ENCODE assay signal across 28 cellular contexts in the genomic region with DNA sequence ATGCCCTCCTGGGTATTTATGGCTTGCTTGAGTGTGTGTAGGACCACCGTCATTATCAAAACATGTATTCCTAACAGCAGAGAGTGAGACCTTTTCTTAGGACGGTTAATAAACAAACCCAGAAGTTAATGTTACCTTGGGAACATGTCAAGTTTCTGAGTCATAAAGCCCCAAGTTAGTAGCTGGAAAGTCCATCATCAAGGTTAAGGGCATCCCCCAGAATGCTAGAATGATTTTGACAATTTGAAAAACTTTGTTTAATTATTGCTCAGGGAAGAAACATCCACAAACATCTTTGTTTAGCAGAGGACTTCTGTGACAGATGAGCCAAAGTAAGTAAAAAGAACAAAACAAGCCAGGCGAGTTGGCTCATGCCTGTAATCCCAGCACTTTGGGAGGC. TPM values are rescaled to one million over a fixed set of nuclear protein-coding genes. Genes with fewer than 3 reads are reported as not detected.
DNase-seq lines count a peak whose midpoint lies in the region; ATAC-seq, FAIRE-seq and TF ChIP-seq lines count a peak whose summit lies in the region.
"Had no signal": no experiment of that assay in that cellular context is flagged by ENCODE, and none has a peak within 500 bp of the region (broad histone marks: within the 10 kb centered on the region; RNA-seq: fewer than 3 reads in every experiment).

No MANE protein-coding gene starts in this region.

- peak; percentile 40 for ATAC-seq in HG03175 (IDR thresholded peaks at IDR 0.05; ENCODE audit: unreplicated experiment)
- peak; percentile 52 for ATAC-seq in GM12878
- ATAC-seq in stimulated activated naive CD8-positive, alpha-beta T cell treated with anti-CD3 and anti-CD28 coated beads, Interleukin-15, amount 100 ng/mL, for 72 hours = no peak
- ATAC-seq: CD8-positive, alpha-beta T cell; Panc1 had no signal

- H3K27ac Mint-ChIP-seq in stimulated activated naive CD8-positive, alpha-beta T cell treated with anti-CD3 and anti-CD28 coated beads, Interleukin-15, amount 100 ng/mL, for 72 hours = no peak overlapping the region
- H3K27ac Mint-ChIP-seq: CD8-positive, alpha-beta T cell; IgD-negative memory B cell had no signal

- no peak overlapping the region for H3K4me2 ChIP-seq in GM12878 (ENCODE audit: control insufficient read depth, insufficient read depth)

- no peak for FAIRE-seq in GM12878 (lab: Jason Lieb, UNC)
- FAIRE-seq: H1, HTR-8/SVneo had no signal

- H3K9me3 Mint-ChIP-seq in stimulated activated naive CD8-positive, alpha-beta T cell treated with anti-CD3 and anti-CD28 coated beads, Interleukin-15, amount 100 ng/mL, for 72 hours = no peaks in the 10 kb centered on the region
- H3K9me3 Mint-ChIP-seq: CD8-positive, alpha-beta T cell; IgD-negative memory B cell had no signal

- H3K27ac ChIP-seq in GM12878 (ENCODE audit: control insufficient read depth, insufficient read depth) (no peak overlapping the region), substantia nigra (ENCODE audit: low read depth, low read length, poor library complexity, severe bottlenecking) (no peak overlapping the region)

- TF ChIP-seq RAD21 in GM12878 (IDR thresholded peaks at IDR 0.05; ENCODE audit: insufficient read depth, low read depth, low read length) = no peak

- no peak overlapping the region for H3K4me3 ChIP-seq in GM12878
- no peak overlapping the region for H3K4me3 ChIP-seq in HAP-1

- H3K9me3 ChIP-seq in GM12878 (replicated peaks; ENCODE audit: control insufficient read depth, insufficient read depth, low read length) = no peaks in the 10 kb centered on the region
- no peaks in the 10 kb centered on the region for H3K9me3 ChIP-seq in HAP-1

- POLR2A ChIA-PET in GM12878 (lab: Charles Lee) = no interaction called here

- H3K4me1 Mint-ChIP-seq in stimulated activated naive CD8-positive, alpha-beta T cell treated with anti-CD3 and anti-CD28 coated beads, Interleukin-15, amount 100 ng/mL, for 72 hours = no peaks in the 10 kb centered on the region
- H3K4me1 Mint-ChIP-seq: IgD-negative memory B cell had no signal

- TF ChIP-seq CTCF in GM12878 (IDR thresholded peaks at IDR 0.05 in 2 of 3, conservative IDR thresholded peaks at IDR 0.05 in 1 of 3; ENCODE audit: control insufficient read depth in 2 of 3, extremely low read depth in 1 of 3, insufficient read depth in 1 of 3, low read depth in 3 of 3, low read length in 3 of 3) = no peak

- intact Hi-C loops in GM12878 (cut with micrococcal nuclease; ENCODE audit: unreplicated experiment) = no loop called here

- RAD21 ChIA-PET in GM12878 (lab: Charles Lee; ENCODE audit: unreplicated experiment) = interaction anchor here (0.7 kb wide), 1 partner anchor 48 kb away, joined by 3 read pairs; no protein-coding TSS in a partner anchor

- 0% methylated on average over 3 of the region's 3 CpGs for WGBS in GM12878 (ENCODE audit: insufficient coverage, insufficient replicate concordance, low lambda C conversion rate, missing lambda C conversion rate)

- no peaks in the 10 kb centered on the region for H3K79me2 ChIP-seq in GM12878 (ENCODE audit: control insufficient read depth, insufficient read depth, low read length)

- SMC1A ChIA-PET in GM12878 (lab: Charles Lee; ENCODE audit: uncharacterized antibody, unreplicated experiment) = interaction anchor here (0.6 to 2.7 kb wide), 4 partner anchors 8 to 63 kb away, joined by 3 to 9 read pairs (median 6); no protein-coding TSS in a partner anchor

- peaks cover 36% of the 10 kb centered on the region for H3K27me3 Mint-ChIP-seq in stimulated activated naive CD8-positive, alpha-beta T cell treated with anti-CD3 and anti-CD28 coated beads, Interleukin-15, amount 100 ng/mL, for 72 hours

- no peak for TF ChIP-seq EP300 in GM12878 (IDR thresholded peaks at IDR 0.05; ENCODE audit: borderline replicate concordance in 1 of 2, control insufficient read depth in 1 of 2, low read depth in 2 of 2, low read length in 2 of 2)

- H3K27me3 ChIP-seq in GM12878 (replicated peaks in 1 of 2; ENCODE audit: control insufficient read depth in 2 of 2, insufficient read depth in 2 of 2, low read length in 1 of 2) (no peaks in the 10 kb centered on the region), HAP-1 (ENCODE audit: low read depth) (no peaks in the 10 kb centered on the region)

- CTCF ChIA-PET in GM12878 (lab: Yijun Ruan, JAX) = interaction anchor here (1.2 to 8.0 kb wide), 3 partner anchors 11 to 63 kb away, joined by 3 to 61 read pairs (median 32); no protein-coding TSS in a partner anchor

- H3K4me1 ChIP-seq in GM12878 (ENCODE audit: control insufficient read depth, insufficient read depth, low read length) = no peaks in the 10 kb centered on the region
- H3K4me1 ChIP-seq in HAP-1 = peaks cover 30% of the 10 kb centered on the region

- H4K20me1 ChIP-seq in GM12878 (ENCODE audit: control insufficient read depth, insufficient read depth) = no peaks in the 10 kb centered on the region

- H3K36me3 ChIP-seq in GM12878 (ENCODE audit: control insufficient read depth in 2 of 2, insufficient read depth in 2 of 2, low read length in 1 of 2) (no peaks in the 10 kb centered on the region), HAP-1 (replicated peaks) (no peaks in the 10 kb centered on the region)

- no TSS peak for BruUV-seq in GM12878 (replicated peaks; lab: Mats Ljungman, UMichigan)

- H3K4me3 Mint-ChIP-seq in stimulated activated naive CD8-positive, alpha-beta T cell treated with anti-CD3 and anti-CD28 coated beads, Interleukin-15, amount 100 ng/mL, for 72 hours = no peak overlapping the region
- H3K4me3 Mint-ChIP-seq: CD8-positive, alpha-beta T cell; IgD-negative memory B cell had no signal

- in situ Hi-C loops in Caki2 (cut with HindIII; ENCODE audit: low pct_unique_long_range_greater_than_20kb, low sequenced_read_pairs) (no loop called here), GM12878 (cut with MboI) (no loop called here), HAP-1 (cut with MboI; ENCODE audit: low sequenced_read_pairs) (no loop called here)

- H3K9ac ChIP-seq in GM12878 (ENCODE audit: control insufficient read depth, insufficient read depth, low read length) = no peak overlapping the region

- TF ChIP-seq POLR2A in GM12878 (IDR thresholded peaks at IDR 0.05; ENCODE audit: low read depth, low read length) = no peak

- no peak overlapping the region for H2AFZ ChIP-seq in GM12878 (ENCODE audit: control insufficient read depth, low read depth, low read length)

- DNase-seq in Caki2 (ENCODE audit: low read depth) (peak; percentile 60), GM12878 (ENCODE audit: low read depth, low spot score) (no peak), left kidney (ENCODE audit: low read depth, low spot score) (peak; percentile 9), HAP-1 (ENCODE audit: low spot score in 2 of 2) (no peak), substantia nigra (lab: John Stamatoyannopoulos, UW) (no peak)
- DNase-seq in stimulated activated naive CD8-positive, alpha-beta T cell treated with anti-CD3 and anti-CD28 coated beads, Interleukin-15, amount 100 ng/mL, for 72 hours = no peak
- no peak for DNase-seq in activated CD8-positive, alpha-beta memory T cell treated with anti-CD3 and anti-CD28 coated beads for 24 hours
- DNase-seq: 8988T; AML-193; C1 segment of cervical spinal cord; Calu3; CD8-positive, alpha-beta T cell; DMS153; MV-4-11; NCI-H1105 treated with DMSO at 0.1 percent for 48 hours; NCI-H1694; NCI-H2081; NCI-H2171; NCI-H524 treated with DMSO at 0.1 percent for 48 hours; NCI-H82 had no signal

RNA-seq across cellular contexts. Expression of a gene that starts 20.0 kb away (rescaled TPM):
- total RNA-seq in Caki2 (2014; rRNA removed; shearing (Covaris generic); ENCODE audit: low replicate concordance) = 278 and 342 TPM in 2 replicates
- total RNA-seq in GM12878 (2013; cell fraction: nucleolus; rRNA removed) = not detected in 2 replicates
- total RNA-seq in GM12878 (2014; rRNA removed) (8.5 and 8.6 TPM in 2 replicates), GM12878 (2014; rRNA removed; fragmentation: Illumina TruSeq; extraction: Trizol) (1.3 and 1.8 TPM in 2 replicates), GM12878 (2021) (7.8 and 8.6 TPM in 2 replicates)
- 0.42 TPM for polyA plus RNA-seq in GM12878 (2011; ENCODE audit: low read depth)
- polyA plus RNA-seq in GM12878 (2011; rRNA removed) (0.05 TPM in 1 of 2 replicates, not detected in the other), GM12878 (2014; fragmentation: Illumina TruSeq; extraction: Trizol) (0.79 and 1.4 TPM in 2 replicates), GM12878 (2014; fragmentation: Nextera tagmentation; extraction: Ambion mirVana) (under 1 TPM; 0.10 to 0.15 TPM), GM12878 (2014; rRNA removed) (7.3 and 7.7 TPM in 2 replicates), GM12878 (2016; fragmentation: Nextera tagmentation; extraction: Ambion mirVana) (10 to 100 TPM; 13.1 to 13.9 TPM)
- polyA plus RNA-seq in GM12878 (2011; cell fraction: cytosol; rRNA removed) = not detected in 2 replicates
- polyA plus RNA-seq in GM12878 (2011; cell fraction: nucleus; rRNA removed) = not detected in 2 replicates
- polyA plus RNA-seq in GM12878 (2012) = 1.6 and 2.2 TPM in 2 replicates
- not detected in 2 replicates for polyA minus RNA-seq in GM12878 (2011; rRNA and poly(A)+ RNA removed)
- 0.83 and 1.1 TPM in 2 replicates for polyA minus RNA-seq in GM12878 (2011; cell fraction: cytosol; rRNA and poly(A)+ RNA removed)
- polyA minus RNA-seq in GM12878 (2011; cell fraction: nucleus; rRNA and poly(A)+ RNA removed) = not detected in 2 replicates
- total RNA-seq: CD8-positive, alpha-beta T cell had no signal
- polyA plus RNA-seq: IgD-negative memory B cell had no signal

RNA-seq across cellular contexts. Expression of a gene that starts 40.7 kb away (rescaled TPM):
- total RNA-seq in Caki2 (2014; rRNA removed; shearing (Covaris generic); ENCODE audit: low replicate concordance) = not detected in 2 replicates
- total RNA-seq in GM12878 (2013; cell fraction: nucleolus; rRNA removed) = not detected in 2 replicates
- not detected in 2 replicates for total RNA-seq in GM12878 (2014; rRNA removed)
- not detected in 2 replicates for total RNA-seq in GM12878 (2014; rRNA removed; fragmentation: Illumina TruSeq; extraction: Trizol)
- not detected in 2 replicates for total RNA-seq in GM12878 (2021)
- polyA plus RNA-seq in GM12878 (2011; ENCODE audit: low read depth) = not detected
- not detected in 2 replicates for polyA plus RNA-seq in GM12878 (2011; rRNA removed)
- polyA plus RNA-seq in GM12878 (2011; cell fraction: cytosol; rRNA removed) = not detected in 2 replicates
- not detected in 2 replicates for polyA plus RNA-seq in GM12878 (2011; cell fraction: nucleus; rRNA removed)
- polyA plus RNA-seq in GM12878 (2012) = not detected in 2 replicates
- not detected in 2 replicates for polyA plus RNA-seq in GM12878 (2014; fragmentation: Illumina TruSeq; extraction: Trizol)
- polyA plus RNA-seq in GM12878 (2014; fragmentation: Nextera tagmentation; extraction: Ambion mirVana) = not detected
- polyA plus RNA-seq in GM12878 (2014; rRNA removed) = not detected in 2 replicates
- not detected for polyA plus RNA-seq in GM12878 (2016; fragmentation: Nextera tagmentation; extraction: Ambion mirVana)
- not detected in 2 replicates for polyA minus RNA-seq in GM12878 (2011; rRNA and poly(A)+ RNA removed)
- not detected in 2 replicates for polyA minus RNA-seq in GM12878 (2011; cell fraction: cytosol; rRNA and poly(A)+ RNA removed)
- polyA minus RNA-seq in GM12878 (2011; cell fraction: nucleus; rRNA and poly(A)+ RNA removed) = not detected in 2 replicates
- total RNA-seq: Calu3; CD8-positive, alpha-beta T cell; G401; SK-MEL-5 had no signal
- polyA plus RNA-seq: AG04450, IgD-negative memory B cell had no signal

Comparison
In these comparisons a context has a peak if more than half of its experiments do, and no peak if none do; other contexts are left out.
1. DNase-seq: peak in Caki2 (single experiment) and left kidney (single experiment); none in GM12878 (single experiment), stimulated activated naive CD8-positive, alpha-beta T cell treated with anti-CD3 and anti-CD28 coated beads, Interleukin-15, amount 100 ng/mL, for 72 hours (0 of 2), HAP-1 (0 of 2), substantia nigra (0 of 49) and activated CD8-positive, alpha-beta memory T cell treated with anti-CD3 and anti-CD28 coated beads for 24 hours (single experiment).
2. RNA of a gene that starts 20.0 kb away (total RNA-seq): 278 to 342 TPM in Caki2; 1.3 to 8.6 TPM in GM12878; every median in the first group is over 10 times any median in the second.